8 cellular contexts compared by ENCODE assay signal in the genomic region with DNA sequence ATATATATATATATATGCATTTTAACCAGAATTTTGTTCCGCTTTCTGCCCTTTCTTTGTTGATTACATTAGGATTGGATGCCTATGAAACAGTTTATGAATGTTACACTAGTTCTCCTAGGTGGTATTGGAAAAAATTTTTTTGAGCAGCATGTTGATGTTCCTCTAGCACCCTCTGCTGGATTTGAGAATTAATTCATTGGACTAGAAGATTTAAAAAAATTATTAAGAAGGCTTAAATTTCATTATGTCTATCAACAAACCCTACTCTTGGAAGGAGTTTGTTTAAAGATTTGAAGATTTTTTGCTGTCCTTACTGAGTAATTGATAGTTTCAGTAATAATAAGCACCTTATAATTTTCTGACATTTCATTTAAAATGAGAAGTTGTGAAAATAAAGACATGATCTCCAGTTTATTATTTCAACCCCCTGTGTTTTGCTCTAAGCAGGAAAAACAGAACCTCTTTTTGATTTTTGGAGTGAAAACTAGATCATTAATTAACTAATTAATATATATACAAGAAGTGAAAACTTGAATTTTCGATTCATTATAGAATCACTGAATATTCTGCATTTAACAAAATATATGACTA.
DNase-seq lines count a peak whose midpoint lies in the region; ATAC-seq and TF ChIP-seq lines count a peak whose summit lies in the region.

No MANE protein-coding gene starts in this region.

- H3K36me3 ChIP-seq in vagina, result no peaks in the 10 kb centered on the region

- DNase-seq in AML-193 (lab: John Stamatoyannopoulos, UW) (peak; percentile 72 to 74), NCI-H345 treated with DMSO at 0.1 percent for 48 hours (lab: John Stamatoyannopoulos, UW; ENCODE audit: unreplicated experiment) (peak; percentile 6), T47D (ENCODE audit: low read depth in 1 of 2, low spot score in 1 of 2) (peak; percentile 14 to 49), lung microvascular endothelial cell (ENCODE audit: low read depth in 2 of 2) (peak; percentile 61 to 65), vagina (ENCODE audit: extremely low spot score in 2 of 2) (no peak), left colon (no peak)

- in situ Hi-C loops in T47D (cut with HindIII; ENCODE audit: low pct_unique_long_range_greater_than_20kb, low sequenced_read_pairs), result no loop called here

- no peak overlapping the region for H3K27ac ChIP-seq in vagina

- H3K9me3 ChIP-seq in vagina, result no peaks in the 10 kb centered on the region

- TF ChIP-seq CTCF in vagina (IDR thresholded peaks at IDR 0.05), result peak in 1 of 3 experiments; percentile 5

- H3K27me3 ChIP-seq in vagina, result no peaks in the 10 kb centered on the region

- H3K4me1 ChIP-seq in vagina, result no peaks in the 10 kb centered on the region

- ATAC-seq in GM19438 (IDR thresholded peaks at IDR 0.05; ENCODE audit: low read depth, unreplicated experiment), result peak; percentile 58
- no peak for ATAC-seq in GM21619 (IDR thresholded peaks at IDR 0.05; ENCODE audit: unreplicated experiment)
- ATAC-seq in left colon, result no peak

- intact Hi-C loops in vagina (cut with DNase I), result no loop called here
- intact Hi-C loops in left colon (cut with DNase I, micrococcal nuclease), result no loop called here

- TF ChIP-seq POLR2A in vagina (IDR thresholded peaks at IDR 0.05), result no peak

- no peak overlapping the region for H3K4me3 ChIP-seq in vagina

Comparison
In these comparisons a context has a peak if more than half of its experiments do, and no peak if none do; other contexts are left out.
1. DNase-seq: peak in AML-193 (2 of 2), NCI-H345 treated with DMSO at 0.1 percent for 48 hours (single experiment), T47D (2 of 2) and lung microvascular endothelial cell (2 of 2); none in vagina (0 of 2) and left colon (0 of 2).